ENCODE assay signal across 10 cellular contexts in the genomic region with DNA sequence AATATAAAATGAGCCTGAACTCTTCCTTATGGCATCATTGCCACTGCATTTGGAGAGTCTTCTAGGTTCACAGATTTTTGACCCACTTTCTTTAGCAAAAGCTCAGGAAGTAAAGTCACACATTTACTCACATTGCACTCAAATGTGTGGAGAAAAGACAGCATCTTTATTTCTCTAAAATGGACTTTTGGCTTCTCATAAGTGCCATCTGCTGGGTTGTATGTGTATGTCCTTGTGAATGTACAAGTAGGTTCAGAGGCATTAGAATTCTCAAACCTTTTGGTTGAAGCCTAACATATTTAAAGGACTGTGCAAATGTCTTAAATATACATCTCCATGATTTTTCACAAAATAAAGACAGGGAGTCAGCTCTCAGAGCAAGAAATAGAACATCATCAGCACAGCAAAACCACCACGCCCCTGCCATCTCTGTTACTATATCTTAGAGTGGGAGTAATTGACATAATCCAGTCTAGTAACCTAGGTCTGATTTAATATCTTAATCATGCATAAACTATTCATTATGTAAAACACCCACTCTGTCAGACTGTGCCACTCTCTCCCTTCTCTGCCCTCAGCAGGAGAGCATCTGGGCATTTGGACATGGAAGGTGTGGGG. TPM values are rescaled to one million over a fixed set of nuclear protein-coding genes. Genes with fewer than 3 reads are reported as not detected.
DNase-seq lines count a peak whose midpoint lies in the region; ATAC-seq and TF ChIP-seq lines count a peak whose summit lies in the region.
"Had no signal": no experiment of that assay in that cellular context is flagged by ENCODE, and none has a peak within 500 bp of the region (broad histone marks: within the 10 kb centered on the region; RNA-seq: fewer than 3 reads in every experiment).

No MANE protein-coding gene starts in this region.

- intact Hi-C loops in left colon (cut with DNase I, micrococcal nuclease), result no loop called here
- intact Hi-C loops in posterior vena cava (cut with DNase I), result loop anchor here (2.0 to 5.0 kb wide), 2 partner anchors 42 to 136 kb away; no protein-coding TSS in a partner anchor

- peak; percentile 20 for TF ChIP-seq CTCF in HFF-Myc (IDR thresholded peaks at IDR 0.05; ENCODE audit: low read depth, low read length, missing control alignments)
- peak; percentile 32; the same call in 1 of the 2 replicates for TF ChIP-seq CTCF in WERI-Rb-1 (IDR thresholded peaks at IDR 0.05; ENCODE audit: low read depth, low read length)

- peak; percentile 48 for DNase-seq in ACHN
- peak; percentile 7 for DNase-seq in HFF-Myc (ENCODE audit: extremely low read depth, low read depth)
- no peak for DNase-seq in WERI-Rb-1
- DNase-seq in left colon, result no peak
- no peak for DNase-seq in posterior vena cava (ENCODE audit: low spot score)
- DNase-seq in NCI-H1048 (lab: John Stamatoyannopoulos, UW), result no peak
- DNase-seq in activated effector memory CD4-positive, alpha-beta T cell treated with Interleukin-2 at 50 U/mL for 16 hours, result no peak
- DNase-seq in NCI-H2029 treated with DMSO at 0.1 percent for 48 hours (lab: John Stamatoyannopoulos, UW), result no peak
- DNase-seq: activated B cell treated with CpG ODN at 0.5 μM for 24 hours had no signal

- H3K4me3 ChIP-seq in HFF-Myc (replicated peaks; ENCODE audit: low read depth, low read length) (no peak overlapping the region), WERI-Rb-1 (ENCODE audit: low read depth, low read length) (no peak overlapping the region)
- H3K4me3 ChIP-seq: gastroesophageal sphincter had no signal

- peaks cover 4% of the 10 kb centered on the region for H3K9me3 ChIP-seq in WERI-Rb-1 (ENCODE audit: severe bottlenecking)
- H3K9me3 ChIP-seq: gastroesophageal sphincter had no signal

- H3K27me3 ChIP-seq in WERI-Rb-1 (ENCODE audit: insufficient read depth, low read depth, severe bottlenecking), result no peaks in the 10 kb centered on the region
- H3K27me3 ChIP-seq: gastroesophageal sphincter had no signal

- in situ Hi-C loops in ACHN (cut with HindIII; ENCODE audit: low pct_ligation_motif_present, low pct_unique_long_range_greater_than_20kb, low sequenced_read_pairs), result no loop called here

- ATAC-seq in left colon, result peak; percentile 40
- ATAC-seq: gastroesophageal sphincter had no signal

- no peak overlapping the region for H3K27ac ChIP-seq in WERI-Rb-1
- H3K27ac ChIP-seq: gastroesophageal sphincter had no signal

- no peaks in the 10 kb centered on the region for H3K36me3 ChIP-seq in WERI-Rb-1
- H3K36me3 ChIP-seq: gastroesophageal sphincter had no signal

RNA-seq across cellular contexts. Expression of a gene that starts 42.2 kb away (rescaled TPM):
- total RNA-seq in left colon, result 1 to 10 TPM; 6.6 to 9.7 TPM
- total RNA-seq in posterior vena cava, result 1 to 10 TPM; 2.3 to 6.8 TPM
- total RNA-seq: activated B cell treated with CpG ODN at 0.5 μM for 24 hours had no signal

Comparison
In these comparisons a context has a peak if more than half of its experiments do, and no peak if none do; other contexts are left out.
1. DNase-seq: peak in ACHN (single experiment) and HFF-Myc (single experiment); none in WERI-Rb-1 (single experiment), left colon (0 of 2), posterior vena cava (single experiment), NCI-H1048 (single experiment), activated effector memory CD4-positive, alpha-beta T cell treated with Interleukin-2 at 50 U/mL for 16 hours (single experiment) and NCI-H2029 treated with DMSO at 0.1 percent for 48 hours (single experiment).
2. intact Hi-C loops: an anchor here in posterior vena cava (2.0 to 5.0 kb wide); none called in left colon.